In genomic region chr11:88531776-88532175, GRCh38 we compare ENCODE assay signal across 22 cellular contexts.
"Had no signal": no experiment of that assay in that cellular context is flagged by ENCODE, and none has a peak within 500 bp of the region (broad histone marks: within the 10 kb centered on the region; RNA-seq: fewer than 3 reads in every experiment).

No MANE protein-coding gene starts in this region.

- H3K36me3 Mint-ChIP-seq: memory B cell; natural killer cell; stimulated activated naive B cell treated with anti-CD40 and anti-IgM and Interleukin-4, amounts not matched to agents 10 μg/mL and 1 μg/mL and 100 μg/mL, for 72 hours; type B pancreatic cell had no signal

- H3K9ac ChIP-seq: parathyroid adenoma had no signal

- H3K27me3 ChIP-seq: esophagus squamous epithelium, neutrophil, right lobe of liver, testis, tibial artery had no signal

- H3K36me3 ChIP-seq: esophagus squamous epithelium, neutrophil, right lobe of liver, tibial artery had no signal

- H3K27ac Mint-ChIP-seq: effector memory CD8-positive, alpha-beta T cell; memory B cell; natural killer cell; progenitor cell of endocrine pancreas; stimulated activated naive B cell treated with anti-CD40 and anti-IgM and Interleukin-4, amounts not matched to agents 10 μg/mL and 1 μg/mL and 100 μg/mL, for 72 hours; type B pancreatic cell had no signal

- H3K9me3 ChIP-seq: esophagus squamous epithelium, neutrophil, right lobe of liver, testis, tibial artery had no signal

- H3K9me3 Mint-ChIP-seq: effector memory CD8-positive, alpha-beta T cell; memory B cell; natural killer cell; stimulated activated naive B cell treated with anti-CD40 and anti-IgM and Interleukin-4, amounts not matched to agents 10 μg/mL and 1 μg/mL and 100 μg/mL, for 72 hours had no signal

- H3K4me3 ChIP-seq: esophagus squamous epithelium, lung, right lobe of liver, testis, tibial artery had no signal

- H3K4me1 Mint-ChIP-seq: memory B cell; stimulated activated naive B cell treated with anti-CD40 and anti-IgM and Interleukin-4, amounts not matched to agents 10 μg/mL and 1 μg/mL and 100 μg/mL, for 72 hours had no signal

- H3K27ac ChIP-seq: esophagus squamous epithelium, neutrophil, parathyroid adenoma, right lobe of liver, testis, tibial artery had no signal

- H2AFZ ChIP-seq: parathyroid adenoma had no signal

- DNase-seq: cerebellar nuclear complex; cortex of kidney; effector memory CD8-positive, alpha-beta T cell; erythroblast; esophagus squamous epithelium; foreskin melanocyte; hypothalamus; kidney; natural killer cell; right lobe of liver; stimulated activated CD4-positive, alpha-beta T cell treated with anti-CD3 and anti-CD28 coated beads, Interleukin-15, amount 100 ng/mL, for 24 hours; stimulated activated CD4-positive, alpha-beta T cell treated with anti-CD3 and anti-CD28 coated beads, Interleukin-2, amount 100 ng/mL, for 48 hours; stimulated activated naive B cell treated with anti-CD40 and anti-IgM and Interleukin-4, amounts not matched to agents 10 μg/mL and 1 μg/mL and 100 μg/mL, for 72 hours; substantia nigra; testis; tibial artery had no signal

- H3K4me3 Mint-ChIP-seq: effector memory CD8-positive, alpha-beta T cell; memory B cell; natural killer cell; stimulated activated naive B cell treated with anti-CD40 and anti-IgM and Interleukin-4, amounts not matched to agents 10 μg/mL and 1 μg/mL and 100 μg/mL, for 72 hours; type B pancreatic cell had no signal

- H3K4me1 ChIP-seq: parathyroid adenoma, right lobe of liver, testis had no signal

- H3K79me2 ChIP-seq: parathyroid adenoma had no signal
